ENCODE assay signal across 18 cellular contexts in genomic region chr7:17598305-17598704, GRCh38.
"Had no signal": no experiment of that assay in that cellular context is flagged by ENCODE, and none has a peak within 500 bp of the region (broad histone marks: within the 10 kb centered on the region; RNA-seq: fewer than 3 reads in every experiment).

No MANE protein-coding gene starts in this region.

- H3K9me3 ChIP-seq: colonic mucosa, gastrocnemius medialis, psoas muscle, sigmoid colon had no signal

- H3K36me3 ChIP-seq: colonic mucosa, gastrocnemius medialis, sigmoid colon had no signal

- ATAC-seq: gastrocnemius medialis; left cardiac atrium; left ventricle myocardium superior; naive thymus-derived CD4-positive, alpha-beta T cell; psoas muscle; stimulated activated naive B cell treated with anti-CD40 and anti-IgM and Interleukin-4, amounts not matched to agents 10 μg/mL and 1 μg/mL and 100 μg/mL, for 72 hours had no signal

- H3K4me3 ChIP-seq: colonic mucosa, gastrocnemius medialis, lung, psoas muscle, sigmoid colon, skin epidermis had no signal

- H3K27me3 ChIP-seq: colonic mucosa, gastrocnemius medialis, sigmoid colon had no signal

- H3K27ac ChIP-seq: colonic mucosa, gastrocnemius medialis, psoas muscle, sigmoid colon had no signal

- DNase-seq: colonic mucosa; dermis blood vessel endothelial cell; gastrocnemius medialis; glutamatergic neuron; left cardiac atrium; left ventricle myocardium superior; mesendoderm; naive thymus-derived CD4-positive, alpha-beta T cell; nephron progenitor cell; psoas muscle; retina; sigmoid colon; stimulated activated CD4-positive, alpha-beta T cell treated with anti-CD3 and anti-CD28 coated beads, Interleukin-2, amount 100 ng/mL, for 24 hours; stimulated activated CD4-positive, alpha-beta T cell treated with anti-CD3 and anti-CD28 coated beads, Interleukin-4, amount 100 ng/mL, for 4 hours; stimulated activated naive B cell treated with anti-CD40 and anti-IgM and Interleukin-4, amounts not matched to agents 10 μg/mL and 1 μg/mL and 100 μg/mL, for 72 hours; trophoblast cell had no signal

- H3K4me1 ChIP-seq: colonic mucosa, gastrocnemius medialis, psoas muscle, sigmoid colon had no signal
